Comparison of ENCODE assay signal across 17 cellular contexts in the genomic region with DNA sequence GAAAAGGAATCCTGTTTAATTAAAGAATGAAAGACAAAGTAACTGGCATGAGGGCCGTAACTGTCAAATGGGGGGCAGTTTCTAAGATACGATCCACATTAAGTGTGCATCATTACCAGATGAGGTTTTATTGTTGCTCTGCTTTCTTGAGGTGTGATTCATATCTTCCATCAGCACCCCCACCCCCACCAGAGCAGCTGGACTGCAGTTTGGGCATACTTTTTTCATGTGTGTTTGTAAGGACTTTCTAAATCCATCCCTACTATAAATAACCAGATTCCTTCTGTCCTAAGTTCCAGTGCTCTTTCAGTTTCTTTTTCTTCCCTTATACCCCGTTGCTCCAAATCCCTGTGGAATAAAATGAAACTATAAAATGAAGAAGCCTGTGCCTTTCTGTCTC.
DNase-seq lines count a peak whose midpoint lies in the region; ATAC-seq and TF ChIP-seq lines count a peak whose summit lies in the region.
"Had no signal": no experiment of that assay in that cellular context is flagged by ENCODE, and none has a peak within 500 bp of the region (broad histone marks: within the 10 kb centered on the region; RNA-seq: fewer than 3 reads in every experiment).

No MANE protein-coding gene starts in this region.

- no peaks in the 10 kb centered on the region for H3K36me3 Mint-ChIP-seq in activated naive CD4-positive, alpha-beta T cell treated with anti-CD3 and anti-CD28 coated beads, Interleukin-2, amount 10 ng/mL, durations not matched to agents 7 days and 5 days

- no peaks in the 10 kb centered on the region for H3K4me1 ChIP-seq in mesenchymal stem cell (ENCODE audit: control insufficient read depth, insufficient read depth, low read depth, low read length)
- H3K4me1 ChIP-seq: parathyroid adenoma, transverse colon had no signal

- H3K4me2 ChIP-seq in mesenchymal stem cell (ENCODE audit: low read length, poor library complexity, severe bottlenecking), result peak overlapping the region; percentile 36

- no peak overlapping the region for H2BK12ac ChIP-seq in mesenchymal stem cell (ENCODE audit: low read length in 2 of 2)

- no peak overlapping the region for H2BK15ac ChIP-seq in mesenchymal stem cell (ENCODE audit: low read depth, poor library complexity, severe bottlenecking)

- H3K27ac ChIP-seq in AG04450 (ENCODE audit: low read depth, low read length) (no peak overlapping the region), brain microvascular endothelial cell (no peak overlapping the region), mesenchymal stem cell (ENCODE audit: low read length, poor library complexity, severe bottlenecking) (no peak overlapping the region)
- H3K27ac ChIP-seq: coronary artery, parathyroid adenoma, transverse colon had no signal

- no peak overlapping the region for H3K23ac ChIP-seq in mesenchymal stem cell (ENCODE audit: low read length in 2 of 2)

- H3K14ac ChIP-seq in mesenchymal stem cell (ENCODE audit: low read length in 2 of 2), result no peak overlapping the region

- H2BK120ac ChIP-seq in mesenchymal stem cell (ENCODE audit: low read depth, low read length), result no peak overlapping the region

- DNase-seq in AG04450 (ENCODE audit: low read depth, low spot score), result peak; percentile 6
- peak; percentile 50 for DNase-seq in HFF-Myc (ENCODE audit: extremely low read depth, low read depth)
- DNase-seq in brain microvascular endothelial cell, result peak; percentile 54
- peak; percentile 55 for DNase-seq in mesenchymal stem cell
- DNase-seq in activated naive CD4-positive, alpha-beta T cell treated with anti-CD3 and anti-CD28 coated beads, Interleukin-2, amount 10 ng/mL, durations not matched to agents 7 days and 5 days, result no peak
- DNase-seq: ACHN, hypothalamus, left colon, NCI-H187 treated with DMSO at 0.1 percent for 48 hours, NCI-H510A, transverse colon had no signal

- H3K4me3 ChIP-seq in AG04450 (ENCODE audit: low read depth, low read length) (peak overlapping the region; percentile 25; the same call in 1 of the 2 replicates), HFF-Myc (replicated peaks; ENCODE audit: low read depth, low read length) (no peak overlapping the region), brain microvascular endothelial cell (ENCODE audit: low read depth, low read length) (no peak overlapping the region), mesenchymal stem cell (ENCODE audit: insufficient read depth in 1 of 2, low read depth in 1 of 2, low read length in 2 of 2) (peak overlapping the region in 1 of 2 experiments; percentile 64)
- H3K4me3 ChIP-seq: coronary artery, transverse colon had no signal

- no peaks in the 10 kb centered on the region for H3K27me3 ChIP-seq in AG04450 (ENCODE audit: control insufficient read depth, insufficient read depth, low read length)
- H3K27me3 ChIP-seq in brain microvascular endothelial cell (replicated peaks), result no peaks in the 10 kb centered on the region
- peaks cover 0 to 3% of the 10 kb centered on the region in 2 experiments for H3K27me3 ChIP-seq in mesenchymal stem cell (ENCODE audit: control insufficient read depth in 1 of 2, insufficient read depth in 1 of 2, low read length in 2 of 2)
- H3K27me3 ChIP-seq: transverse colon had no signal

- H2AFZ ChIP-seq in mesenchymal stem cell (ENCODE audit: low read depth, low read length), result no peak overlapping the region
- H2AFZ ChIP-seq: parathyroid adenoma had no signal

- 29% methylated on average over 1 of the region's 3 CpGs for WGBS in mesenchymal stem cell

- no peak overlapping the region for H2BK5ac ChIP-seq in mesenchymal stem cell (ENCODE audit: low read depth, low read length, poor library complexity, severe bottlenecking)

- H3K4me3 Mint-ChIP-seq in activated naive CD4-positive, alpha-beta T cell treated with anti-CD3 and anti-CD28 coated beads, Interleukin-2, amount 10 ng/mL, durations not matched to agents 7 days and 5 days, result no peak overlapping the region
- H3K4me3 Mint-ChIP-seq: activated T-helper 1 cell treated with anti-CD3 and anti-CD28 coated beads, Interleukin-12 subunit alpha, Interleukin-12 subunit beta, Interleukin-2, Interleukin-4 antibody, amounts not matched to agents 30 ng/mL and 10 ng/mL and 1 ng/mL, durations not matched to agents 14 hours and 24 hours and 36 hours had no signal

- no peak overlapping the region for H4K91ac ChIP-seq in mesenchymal stem cell (ENCODE audit: low read length)

- no peak overlapping the region for H3K4ac ChIP-seq in mesenchymal stem cell (ENCODE audit: low read depth in 1 of 2, low read length in 2 of 2)

- H3K27ac Mint-ChIP-seq in activated naive CD4-positive, alpha-beta T cell treated with anti-CD3 and anti-CD28 coated beads, Interleukin-2, amount 10 ng/mL, durations not matched to agents 7 days and 5 days, result no peak overlapping the region
- H3K27ac Mint-ChIP-seq: activated T-helper 1 cell treated with anti-CD3 and anti-CD28 coated beads, Interleukin-12 subunit alpha, Interleukin-12 subunit beta, Interleukin-2, Interleukin-4 antibody, amounts not matched to agents 30 ng/mL and 10 ng/mL and 1 ng/mL, durations not matched to agents 14 hours and 24 hours and 36 hours had no signal

- in situ Hi-C loops in brain microvascular endothelial cell (cut with HindIII; ENCODE audit: low pct_ligation_motif_present, low sequenced_read_pairs), result no loop called here

- H3K9me3 Mint-ChIP-seq in activated naive CD4-positive, alpha-beta T cell treated with anti-CD3 and anti-CD28 coated beads, Interleukin-2, amount 10 ng/mL, durations not matched to agents 7 days and 5 days, result peaks cover 3% of the 10 kb centered on the region
- H3K9me3 Mint-ChIP-seq: activated T-helper 1 cell treated with anti-CD3 and anti-CD28 coated beads, Interleukin-12 subunit alpha, Interleukin-12 subunit beta, Interleukin-2, Interleukin-4 antibody, amounts not matched to agents 30 ng/mL and 10 ng/mL and 1 ng/mL, durations not matched to agents 14 hours and 24 hours and 36 hours had no signal

- CTCF ChIA-PET in AG04450 (lab: Charles Lee), result no interaction called here
- CTCF ChIA-PET in activated naive CD4-positive, alpha-beta T cell treated with anti-CD3 and anti-CD28 coated beads, Interleukin-2, amount 10 ng/mL, durations not matched to agents 7 days and 5 days (lab: Charles Lee), result no interaction called here

- H3K18ac ChIP-seq in mesenchymal stem cell (ENCODE audit: low read depth in 1 of 2, low read length in 2 of 2), result no peak overlapping the region

- peak overlapping the region; percentile 66 for H3K9ac ChIP-seq in mesenchymal stem cell (ENCODE audit: low read length)
- H3K9ac ChIP-seq: parathyroid adenoma had no signal

- no peaks in the 10 kb centered on the region for H3K9me3 ChIP-seq in AG04450 (ENCODE audit: control insufficient read depth, insufficient read depth, low read length)
- H3K9me3 ChIP-seq in mesenchymal stem cell (ENCODE audit: control insufficient read depth, low read length), result peaks cover 5% of the 10 kb centered on the region

- POLR2A ChIA-PET in AG04450 (lab: Yijun Ruan, JAX), result no interaction called here

- no peaks in the 10 kb centered on the region for H3K27me3 Mint-ChIP-seq in activated naive CD4-positive, alpha-beta T cell treated with anti-CD3 and anti-CD28 coated beads, Interleukin-2, amount 10 ng/mL, durations not matched to agents 7 days and 5 days

- ATAC-seq in GM18870 (IDR thresholded peaks at IDR 0.05; ENCODE audit: unreplicated experiment), result no peak
- no peak for ATAC-seq in HG03565 (IDR thresholded peaks at IDR 0.05; ENCODE audit: unreplicated experiment)
- ATAC-seq in GM21723 (IDR thresholded peaks at IDR 0.05; ENCODE audit: unreplicated experiment), result no peak
- ATAC-seq: left colon had no signal

- H3K4me1 Mint-ChIP-seq in activated naive CD4-positive, alpha-beta T cell treated with anti-CD3 and anti-CD28 coated beads, Interleukin-2, amount 10 ng/mL, durations not matched to agents 7 days and 5 days, result no peaks in the 10 kb centered on the region

- no peak overlapping the region for H2AK5ac ChIP-seq in mesenchymal stem cell (ENCODE audit: low read length, severe bottlenecking)

- TF ChIP-seq CTCF in AG04450 (IDR thresholded peaks at IDR 0.05; ENCODE audit: low read depth, low read length), result no peak
- TF ChIP-seq CTCF in HFF-Myc (IDR thresholded peaks at IDR 0.05; ENCODE audit: low read depth, low read length, missing control alignments), result no peak
- TF ChIP-seq CTCF in brain microvascular endothelial cell (IDR thresholded peaks at IDR 0.05; ENCODE audit: low read depth, low read length, missing control alignments), result no peak

- no peaks in the 10 kb centered on the region for H3K79me1 ChIP-seq in mesenchymal stem cell (replicated peaks; ENCODE audit: low read length, poor library complexity, severe bottlenecking)

- H3K36me3 ChIP-seq in brain microvascular endothelial cell (replicated peaks) (no peaks in the 10 kb centered on the region), mesenchymal stem cell (ENCODE audit: control insufficient read depth in 1 of 2, insufficient read depth in 2 of 2, low read depth in 1 of 2, low read length in 2 of 2) (no peaks in the 10 kb centered on the region)
- H3K36me3 ChIP-seq: transverse colon had no signal

- H4K8ac ChIP-seq in mesenchymal stem cell (ENCODE audit: low read length), result no peak overlapping the region
